Comparison of ENCODE assay signal across 8 cellular contexts in the genomic region with DNA sequence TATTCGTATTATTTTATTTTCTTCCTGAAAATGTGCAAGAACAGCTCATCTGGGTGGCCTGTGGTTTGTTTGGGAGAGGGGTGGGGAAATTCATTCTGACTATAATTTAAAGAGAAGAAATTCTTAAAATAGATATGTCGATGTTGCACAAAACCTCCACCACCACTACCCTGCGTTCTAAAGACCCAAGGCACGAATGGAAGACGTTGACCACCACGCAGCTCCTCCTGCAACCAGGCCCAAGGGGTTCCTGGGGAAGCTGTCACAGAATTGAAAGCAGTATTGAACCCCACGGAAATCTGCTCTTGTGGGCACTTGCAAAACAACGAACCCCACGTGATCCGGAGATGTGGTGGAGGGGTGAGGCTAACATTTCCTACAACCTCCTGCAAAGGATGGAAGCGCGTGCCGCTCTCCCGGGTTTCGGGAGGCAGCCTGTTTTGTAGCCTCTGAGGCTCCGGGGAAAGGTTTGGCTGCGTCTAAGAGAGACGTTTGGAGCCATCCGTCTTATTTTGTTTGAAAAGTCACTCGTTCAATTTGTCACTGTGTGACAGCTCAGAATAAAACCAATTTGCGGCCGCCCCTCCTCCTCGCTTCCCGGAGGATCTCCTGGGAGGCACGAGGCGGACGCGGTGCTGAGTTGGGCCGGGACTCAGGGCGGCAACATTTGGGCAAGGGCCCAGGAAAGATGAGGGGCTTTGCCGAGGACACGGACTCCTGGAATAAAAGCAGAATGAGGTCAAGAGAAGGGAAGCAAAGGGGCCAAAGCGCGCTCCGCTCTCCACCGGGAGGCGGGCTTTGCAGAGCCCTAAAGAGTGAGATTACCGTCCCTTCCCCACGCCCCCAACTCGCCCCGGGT. TPM values are rescaled to one million over a fixed set of nuclear protein-coding genes. Genes with fewer than 3 reads are reported as not detected.
DNase-seq lines count a peak whose midpoint lies in the region; ATAC-seq lines count a peak whose summit lies in the region.

No MANE protein-coding gene starts in this region.

- no peak overlapping the region for H3K9ac ChIP-seq in iPS-18a (ENCODE audit: low read length)

- H3K9me3 Mint-ChIP-seq in activated T-helper 1 cell treated with anti-CD3 and anti-CD28 coated beads, Interleukin-12 subunit alpha, Interleukin-12 subunit beta, Interleukin-2, Interleukin-4 antibody, amounts not matched to agents 30 ng/mL and 10 ng/mL and 1 ng/mL, durations not matched to agents 14 hours and 24 hours and 36 hours = no peaks in the 10 kb centered on the region
- H3K9me3 Mint-ChIP-seq in stimulated activated naive CD8-positive, alpha-beta T cell treated with anti-CD3 and anti-CD28 coated beads, Interleukin-15, amount 100 ng/mL, for 72 hours = no peaks in the 10 kb centered on the region

- peaks cover 9% of the 10 kb centered on the region for H3K36me3 Mint-ChIP-seq in activated T-helper 1 cell treated with anti-CD3 and anti-CD28 coated beads, Interleukin-12 subunit alpha, Interleukin-12 subunit beta, Interleukin-2, Interleukin-4 antibody, amounts not matched to agents 30 ng/mL and 10 ng/mL and 1 ng/mL, durations not matched to agents 14 hours and 24 hours and 36 hours (ENCODE audit: low read depth)

- ATAC-seq in GM18499 (IDR thresholded peaks at IDR 0.05; ENCODE audit: insufficient read depth, unreplicated experiment) = peak; percentile 5
- peak; percentile 13 for ATAC-seq in HG03108 (IDR thresholded peaks at IDR 0.05; ENCODE audit: unreplicated experiment)
- no peak for ATAC-seq in stimulated activated naive CD8-positive, alpha-beta T cell treated with anti-CD3 and anti-CD28 coated beads, Interleukin-15, amount 100 ng/mL, for 72 hours

- no peak for DNase-seq in activated T-helper 1 cell treated with anti-CD3 and anti-CD28 coated beads, Interleukin-12 subunit alpha, Interleukin-12 subunit beta, Interleukin-2, Interleukin-4 antibody, amounts not matched to agents 30 ng/mL and 10 ng/mL and 1 ng/mL, durations not matched to agents 14 hours and 24 hours and 36 hours (ENCODE audit: low spot score)
- DNase-seq in stimulated activated naive CD8-positive, alpha-beta T cell treated with anti-CD3 and anti-CD28 coated beads, Interleukin-15, amount 100 ng/mL, for 72 hours = no peak
- no peak for DNase-seq in caudate nucleus (lab: John Stamatoyannopoulos, UW)
- DNase-seq in LoVo (ENCODE audit: low spot score) = no peak
- no peak for DNase-seq in stimulated activated CD4-positive, alpha-beta T cell treated with anti-CD3 and anti-CD28 coated beads, Interleukin-12 subunit alpha, Interleukin-12 subunit beta, amount 100 ng/mL, for 4 hours

- peaks cover 70% of the 10 kb centered on the region for H3K27me3 Mint-ChIP-seq in activated T-helper 1 cell treated with anti-CD3 and anti-CD28 coated beads, Interleukin-12 subunit alpha, Interleukin-12 subunit beta, Interleukin-2, Interleukin-4 antibody, amounts not matched to agents 30 ng/mL and 10 ng/mL and 1 ng/mL, durations not matched to agents 14 hours and 24 hours and 36 hours (ENCODE audit: insufficient read depth)
- peaks cover 96% of the 10 kb centered on the region for H3K27me3 Mint-ChIP-seq in stimulated activated naive CD8-positive, alpha-beta T cell treated with anti-CD3 and anti-CD28 coated beads, Interleukin-15, amount 100 ng/mL, for 72 hours

- peaks cover 96% of the 10 kb centered on the region for H3K27me3 ChIP-seq in iPS-18a (ENCODE audit: control insufficient read depth, insufficient read depth, low read length)

- H3K4me1 ChIP-seq in iPS-18a (ENCODE audit: control insufficient read depth, low read depth, low read length) = peaks cover 39% of the 10 kb centered on the region

- H3K27ac ChIP-seq in iPS-18a (ENCODE audit: low read length) = no peak overlapping the region
- no peak overlapping the region for H3K27ac ChIP-seq in caudate nucleus (ENCODE audit: low read depth, low read length)

- peak overlapping the region; percentile 84 for H3K4me3 Mint-ChIP-seq in activated T-helper 1 cell treated with anti-CD3 and anti-CD28 coated beads, Interleukin-12 subunit alpha, Interleukin-12 subunit beta, Interleukin-2, Interleukin-4 antibody, amounts not matched to agents 30 ng/mL and 10 ng/mL and 1 ng/mL, durations not matched to agents 14 hours and 24 hours and 36 hours
- peak overlapping the region; percentile 85 to 91 for H3K4me3 Mint-ChIP-seq in stimulated activated naive CD8-positive, alpha-beta T cell treated with anti-CD3 and anti-CD28 coated beads, Interleukin-15, amount 100 ng/mL, for 72 hours

- H3K27ac Mint-ChIP-seq in activated T-helper 1 cell treated with anti-CD3 and anti-CD28 coated beads, Interleukin-12 subunit alpha, Interleukin-12 subunit beta, Interleukin-2, Interleukin-4 antibody, amounts not matched to agents 30 ng/mL and 10 ng/mL and 1 ng/mL, durations not matched to agents 14 hours and 24 hours and 36 hours = peak overlapping the region; percentile 84
- peak overlapping the region in 1 of 2 donors; percentile 10 for H3K27ac Mint-ChIP-seq in stimulated activated naive CD8-positive, alpha-beta T cell treated with anti-CD3 and anti-CD28 coated beads, Interleukin-15, amount 100 ng/mL, for 72 hours

- H3K9me3 ChIP-seq in iPS-18a (ENCODE audit: control insufficient read depth, low read depth, low read length) = no peaks in the 10 kb centered on the region

- peak overlapping the region; percentile 83 for H3K4me3 ChIP-seq in iPS-18a (ENCODE audit: low read length)

- peaks cover 36% of the 10 kb centered on the region for H3K4me1 Mint-ChIP-seq in activated T-helper 1 cell treated with anti-CD3 and anti-CD28 coated beads, Interleukin-12 subunit alpha, Interleukin-12 subunit beta, Interleukin-2, Interleukin-4 antibody, amounts not matched to agents 30 ng/mL and 10 ng/mL and 1 ng/mL, durations not matched to agents 14 hours and 24 hours and 36 hours (ENCODE audit: low read depth)
- H3K4me1 Mint-ChIP-seq in stimulated activated naive CD8-positive, alpha-beta T cell treated with anti-CD3 and anti-CD28 coated beads, Interleukin-15, amount 100 ng/mL, for 72 hours = peaks cover 47% of the 10 kb centered on the region

- no peaks in the 10 kb centered on the region for H3K36me3 ChIP-seq in iPS-18a (ENCODE audit: control insufficient read depth, low read depth, low read length)

- intact Hi-C loops in activated T-helper 1 cell treated with anti-CD3 and anti-CD28 coated beads, Interleukin-12 subunit alpha, Interleukin-12 subunit beta, Interleukin-2, Interleukin-4 antibody, amounts not matched to agents 30 ng/mL and 10 ng/mL and 1 ng/mL, durations not matched to agents 14 hours and 24 hours and 36 hours (cut with micrococcal nuclease) = loop anchor here (1.0 to 10.0 kb wide), 5 partner anchors 11 to 864 kb away; a partner anchor contains a TSS

RNA-seq across cellular contexts. Expression of a gene that starts 0.8 kb away (rescaled TPM):
- total RNA-seq in activated T-helper 1 cell treated with anti-CD3 and anti-CD28 coated beads, Interleukin-12 subunit alpha, Interleukin-12 subunit beta, Interleukin-2, Interleukin-4 antibody, amounts not matched to agents 30 ng/mL and 10 ng/mL and 1 ng/mL, durations not matched to agents 14 hours and 24 hours and 36 hours = 5.1 and 6.3 TPM in 2 replicates
